ENCODE assay signal across 30 cellular contexts in the genomic region with DNA sequence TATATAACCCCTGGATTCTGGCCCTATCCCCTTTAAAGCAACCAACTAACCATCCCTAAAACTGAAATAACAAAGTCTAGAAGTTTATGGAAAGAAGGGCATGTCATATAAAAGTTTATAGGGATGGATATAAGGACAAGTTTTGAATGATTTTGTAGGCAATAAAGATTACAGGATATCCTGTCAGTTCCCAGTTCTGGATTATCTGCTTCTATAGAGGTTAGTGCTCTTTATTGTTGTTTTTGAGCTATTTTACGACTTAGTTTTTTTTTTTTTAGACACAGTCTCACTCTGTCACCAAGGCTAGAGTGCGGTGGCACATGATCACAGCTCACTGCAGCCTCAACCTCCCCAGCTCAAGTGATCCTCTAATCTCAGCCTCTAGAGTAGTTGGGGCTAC.
"Had no signal": no experiment of that assay in that cellular context is flagged by ENCODE, and none has a peak within 500 bp of the region (broad histone marks: within the 10 kb centered on the region; RNA-seq: fewer than 3 reads in every experiment).

No MANE protein-coding gene starts in this region.

- H3K27ac ChIP-seq: ascending aorta, WERI-Rb-1 had no signal

- DNase-seq: activated CD4-positive, alpha-beta memory T cell treated with anti-CD3 and anti-CD28 coated beads, Interleukin-2, amount 10 ng/mL, durations not matched to agents 7 days and 5 days; activated CD4-positive, alpha-beta T cell treated with anti-CD3 and anti-CD28 coated beads for 1 hour; activated CD4-positive, alpha-beta T cell treated with anti-CD3 and anti-CD28 coated beads for 36 hours; activated CD4-positive, alpha-beta T cell treated with anti-CD3 and anti-CD28 coated beads for 48 hours; activated CD4-positive, alpha-beta T cell treated with anti-CD3 and anti-CD28 coated beads, Interleukin-2, amount 10 ng/mL, durations not matched to agents 7 days and 5 days; activated CD4-positive, alpha-beta T cell treated with anti-CD3 and anti-CD28 coated beads, Interleukin-2, amount 50 U/mL, for 48 hours; activated CD4-positive, CD25-positive, alpha-beta regulatory T cell; activated CD8-positive, alpha-beta memory T cell treated with anti-CD3 and anti-CD28 coated beads for 24 hours; activated CD8-positive, alpha-beta memory T cell treated with anti-CD3 and anti-CD28 coated beads, Interleukin-2, amount 10 ng/mL, durations not matched to agents 7 days and 5 days; activated CD8-positive, alpha-beta memory T cell treated with anti-CD3 and anti-CD28 coated beads, Interleukin-2, amount 50 U/mL, for 48 hours; activated CD8-positive, alpha-beta T cell treated with anti-CD3 and anti-CD28 coated beads, Interleukin-2, amount 10 ng/mL, durations not matched to agents 7 days and 5 days; activated effector memory CD4-positive, alpha-beta T cell treated with Interleukin-2 at 50 U/mL for 16 hours; activated gamma-delta T cell; activated naive CD4-positive, alpha-beta T cell treated with anti-CD3 and anti-CD28 coated beads, Interleukin-2, amount 10 ng/mL, durations not matched to agents 7 days and 5 days; activated naive CD4-positive, alpha-beta T cell treated with Interleukin-2 at 50 U/mL for 16 hours; activated naive CD8-positive, alpha-beta T cell treated with anti-CD3 and anti-CD28 coated beads, Interleukin-2, amount 10 ng/mL, durations not matched to agents 7 days and 5 days; activated naive CD8-positive, alpha-beta T cell treated with anti-CD3 and anti-CD28 coated beads, Interleukin-2, amount 50 U/mL, for 24 hours; activated T-cell treated with anti-CD3 and anti-CD28 coated beads, Interleukin-2, amount 50 U/mL, for 24 hours; activated T-cell treated with anti-CD3 and anti-CD28 coated beads, Interleukin-2, amount 50 U/mL, for 48 hours; amygdala; anterior cingulate cortex; central memory CD4-positive, alpha-beta T cell; SW 1271; T-helper 1 cell; T-helper 2 cell; T-helper 9 cell; WERI-Rb-1 had no signal

- H3K27me3 ChIP-seq: ascending aorta had no signal

- ATAC-seq: activated CD4-positive, alpha-beta T cell treated with anti-CD3 and anti-CD28 coated beads for 36 hours; activated CD4-positive, CD25-positive, alpha-beta regulatory T cell treated with anti-CD3 and anti-CD28 coated beads, Interleukin-2, amount 50 U/mL, for 24 hours; activated CD8-positive, alpha-beta memory T cell treated with anti-CD3 and anti-CD28 coated beads, Interleukin-2, amount 10 ng/mL, durations not matched to agents 7 days and 5 days; activated CD8-positive, alpha-beta T cell treated with anti-CD3 and anti-CD28 coated beads, Interleukin-2, amount 10 ng/mL, durations not matched to agents 7 days and 5 days; activated naive CD8-positive, alpha-beta T cell treated with anti-CD3 and anti-CD28 coated beads, Interleukin-2, amount 50 U/mL, for 24 hours; WTC11 had no signal

- H3K36me3 ChIP-seq: ascending aorta, WERI-Rb-1 had no signal

- H3K4me1 ChIP-seq: ascending aorta had no signal

- H3K9me3 ChIP-seq: ascending aorta had no signal

- H3K4me3 ChIP-seq: ascending aorta had no signal
